Comparison of ENCODE assay signal across 9 cellular contexts in the genomic region with DNA sequence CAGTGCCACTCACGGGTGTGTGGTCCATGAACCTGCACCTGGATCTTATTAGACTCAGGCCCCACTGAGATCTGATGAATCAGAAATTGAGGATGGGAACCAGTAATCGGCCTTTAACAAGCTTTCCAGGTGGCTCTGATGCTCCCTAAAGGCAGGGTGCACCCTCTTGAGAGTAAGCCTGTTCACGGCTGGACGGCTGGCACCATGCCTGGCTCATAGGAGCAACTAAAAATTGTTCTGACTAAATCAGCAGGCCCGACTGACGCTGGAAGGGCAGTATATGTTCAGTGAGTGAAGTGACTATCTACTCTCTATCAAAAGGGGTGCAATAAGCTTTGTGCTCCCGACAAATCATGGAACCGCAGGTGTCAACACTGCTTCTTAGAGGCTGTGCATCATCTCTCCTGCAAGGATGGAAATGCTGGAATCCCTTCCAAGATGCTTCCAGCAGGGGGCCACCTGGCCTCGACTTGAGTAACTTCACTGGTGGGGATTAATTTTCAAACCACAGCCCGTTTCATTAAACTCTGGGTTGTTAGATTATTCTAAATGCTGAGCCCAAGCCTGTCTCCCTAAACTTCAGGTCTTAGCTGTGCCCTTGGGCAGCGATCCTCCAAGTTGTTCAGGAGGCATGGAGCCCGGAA. TPM values are rescaled to one million over a fixed set of nuclear protein-coding genes. Genes with fewer than 3 reads are reported as not detected.
DNase-seq lines count a peak whose midpoint lies in the region; ATAC-seq, FAIRE-seq and TF ChIP-seq lines count a peak whose summit lies in the region.
"Had no signal": no experiment of that assay in that cellular context is flagged by ENCODE, and none has a peak within 500 bp of the region (broad histone marks: within the 10 kb centered on the region; RNA-seq: fewer than 3 reads in every experiment).

No MANE protein-coding gene starts in this region.

- H3K9ac ChIP-seq in astrocyte (ENCODE audit: low read length) = no peak overlapping the region
- H3K9ac ChIP-seq in liver (ENCODE audit: low read depth in 1 of 2, low read length in 2 of 2) = no peak overlapping the region

- no peak overlapping the region for H2AFZ ChIP-seq in astrocyte (ENCODE audit: low read depth, low read length)

- TF ChIP-seq RAD21 in liver (IDR thresholded peaks at IDR 0.05) = peak; percentile 37 to 62

- peak; percentile 54 for TF ChIP-seq CTCF in astrocyte (IDR thresholded peaks at IDR 0.05; ENCODE audit: insufficient read depth, low read depth, low read length)
- peak; percentile 30 for TF ChIP-seq CTCF in liver (IDR thresholded peaks at IDR 0.05; ENCODE audit: low read depth, low read length, missing input control)

- DNase-seq in Ammon's horn (ENCODE audit: low spot score) (peak; percentile 70), HTR-8/SVneo (ENCODE audit: insufficient read length, low spot score) (peak; percentile 10), astrocyte (ENCODE audit: low read depth) (peak; percentile 10), MV-4-11 (lab: John Stamatoyannopoulos, UW) (no peak)
- no peak for DNase-seq in stimulated activated naive CD8-positive, alpha-beta T cell treated with anti-CD3 and anti-CD28 coated beads, Interleukin-15, Interleukin-2, amounts not matched to agents 100 U/mL and 50 U/mL, for 24 hours
- DNase-seq: stimulated activated CD4-positive, alpha-beta T cell treated with anti-CD3 and anti-CD28 coated beads, Interleukin-2, amount 100 ng/mL, for 48 hours had no signal

- H4K20me1 ChIP-seq in astrocyte (ENCODE audit: insufficient read depth, low read length) = no peaks in the 10 kb centered on the region

- H3K4me1 Mint-ChIP-seq in astrocyte (ENCODE audit: low read depth, unreplicated experiment) = no peaks in the 10 kb centered on the region

- no peaks in the 10 kb centered on the region for H3K27me3 Mint-ChIP-seq in astrocyte (ENCODE audit: low read depth, unreplicated experiment)

- ATAC-seq in GM18858 (IDR thresholded peaks at IDR 0.05; ENCODE audit: unreplicated experiment) (no peak), GM21390 (IDR thresholded peaks at IDR 0.05; ENCODE audit: unreplicated experiment) (no peak)
- ATAC-seq in stimulated activated naive CD8-positive, alpha-beta T cell treated with anti-CD3 and anti-CD28 coated beads, Interleukin-15, Interleukin-2, amounts not matched to agents 100 U/mL and 50 U/mL, for 24 hours = no peak

- H3K27ac ChIP-seq in astrocyte (ENCODE audit: low read depth, low read length) = no peak overlapping the region
- H3K27ac ChIP-seq in liver (ENCODE audit: low read depth in 1 of 2, low read length in 2 of 2) = no peak overlapping the region

- H3K36me3 ChIP-seq in astrocyte (ENCODE audit: insufficient read depth, low read length) (no peaks in the 10 kb centered on the region), liver (ENCODE audit: control insufficient read depth in 4 of 4, insufficient read depth in 3 of 4, low read depth in 1 of 4, low read length in 3 of 4) (peaks cover 0 to 19% (median 3%) of the 10 kb centered on the region in 4 donors)

- 87% methylated on average over 12 of the region's 12 CpGs for WGBS in liver

- H3K27ac Mint-ChIP-seq in astrocyte (ENCODE audit: unreplicated experiment) = no peak overlapping the region

- H3K79me2 ChIP-seq in astrocyte (ENCODE audit: insufficient read depth, low read length) = no peaks in the 10 kb centered on the region

- H3K36me3 Mint-ChIP-seq in astrocyte (ENCODE audit: low read depth, unreplicated experiment) = no peaks in the 10 kb centered on the region

- no peak overlapping the region for H3K4me2 ChIP-seq in astrocyte (ENCODE audit: low read length)

- no peak overlapping the region for H3K4me3 Mint-ChIP-seq in astrocyte (ENCODE audit: unreplicated experiment)

- H3K4me3 ChIP-seq in astrocyte (ENCODE audit: insufficient read depth, low read depth, low read length) (no peak overlapping the region), liver (ENCODE audit: low read depth in 1 of 3, low read length in 3 of 3) (no peak overlapping the region)

- no peaks in the 10 kb centered on the region for H3K9me3 Mint-ChIP-seq in astrocyte (ENCODE audit: unreplicated experiment)

- H3K4me1 ChIP-seq in astrocyte (ENCODE audit: insufficient read depth, low read length) (no peaks in the 10 kb centered on the region), liver (ENCODE audit: control insufficient read depth in 4 of 4, insufficient read depth in 4 of 4, low read length in 3 of 4) (no peaks in the 10 kb centered on the region)

- H3K27me3 ChIP-seq in astrocyte (ENCODE audit: insufficient read depth, low read length) (no peaks in the 10 kb centered on the region), liver (ENCODE audit: control insufficient read depth in 4 of 4, insufficient read depth in 4 of 4, low read length in 3 of 4) (no peaks in the 10 kb centered on the region)

- H3K9me3 ChIP-seq in astrocyte (ENCODE audit: insufficient read depth, low read depth, low read length) (no peaks in the 10 kb centered on the region), liver (ENCODE audit: control insufficient read depth in 4 of 4, low read length in 3 of 4) (no peaks in the 10 kb centered on the region)

- no peak for FAIRE-seq in HTR-8/SVneo (lab: Jason Lieb, UNC)
- FAIRE-seq in astrocyte (lab: Jason Lieb, UNC) = peak; percentile 52

TF ChIP-seq in liver, 16 proteins besides CTCF, POLR2A, EP300 and RAD21:
- TF ChIP-seq JUND (IDR thresholded peaks at IDR 0.05) (no peak), FOXA1 (IDR thresholded peaks at IDR 0.05) (no peak)

RNA-seq across cellular contexts. Expression of gene TMTC4, which starts 28.4 kb away (rescaled TPM):
- total RNA-seq in astrocyte (7.7 and 8.4 TPM in 2 replicates), liver (10 to 100 TPM; 17.1 to 26.4 TPM)
- 1 to 10 TPM; 7.3 to 7.4 TPM for polyA plus RNA-seq in liver

RNA-seq across cellular contexts. Expression of gene GGACT, which starts 57.6 kb away (rescaled TPM):
- total RNA-seq in astrocyte (7.7 and 7.9 TPM in 2 replicates), liver (1 to 10 TPM; 3.3 to 4.9 TPM)
- 1 to 10 TPM; 2.5 to 6.3 TPM for polyA plus RNA-seq in liver

Comparison
In these comparisons a context has a peak if more than half of its experiments do, and no peak if none do; other contexts are left out.
1. DNase-seq: peak in Ammon's horn (single experiment), HTR-8/SVneo (single experiment) and astrocyte (single experiment); none in stimulated activated naive CD8-positive, alpha-beta T cell treated with anti-CD3 and anti-CD28 coated beads, Interleukin-15, Interleukin-2, amounts not matched to agents 100 U/mL and 50 U/mL, for 24 hours (single experiment) and MV-4-11 (single experiment).